ENCODE assay signal across 33 cellular contexts in the genomic region with DNA sequence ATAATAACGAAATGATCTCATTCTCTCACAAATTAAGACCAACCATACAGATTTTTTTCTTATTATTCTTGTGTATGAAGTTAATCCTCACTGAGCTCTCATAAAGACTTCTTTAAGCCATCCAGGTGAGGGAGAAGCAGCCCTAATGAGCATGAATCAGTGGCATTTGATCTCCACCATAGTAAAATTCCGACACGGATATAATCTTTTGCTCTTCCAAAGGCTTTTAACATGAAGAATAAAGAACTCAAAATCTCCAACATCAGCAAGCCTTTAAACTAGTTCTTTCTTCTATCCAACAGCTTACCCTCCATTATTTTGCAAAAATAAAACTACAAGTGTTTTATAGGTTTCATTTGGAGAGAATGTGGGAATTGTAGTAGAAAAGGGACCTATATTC.
A peak's percentile ranks its signal among the peaks of the same experiment; 100 is the strongest.
DNase-seq lines count a peak whose midpoint lies in the region; ATAC-seq and TF ChIP-seq lines count a peak whose summit lies in the region.
"Had no signal": no experiment of that assay in that cellular context is flagged by ENCODE, and none has a peak within 500 bp of the region (broad histone marks: within the 10 kb centered on the region; RNA-seq: fewer than 3 reads in every experiment).

No MANE protein-coding gene starts in this region.

- H3K9me3 ChIP-seq in HAP-1: no peaks in the 10 kb centered on the region
- H3K9me3 ChIP-seq: A549; BE2C; BLaER1; BLaER1 treated with 17β-estradiol and CSF1 and Interleukin-3, amounts not matched to agents 10 nM and 100 nM; Caco-2 had no signal

- H3K27me3 Mint-ChIP-seq in GM23338 (ENCODE audit: insufficient read depth, low read depth, poor library complexity): peaks cover 8% of the 10 kb centered on the region
- H3K27me3 Mint-ChIP-seq in nephron progenitor cell (ENCODE audit: low read depth, poor library complexity): peaks cover 3% of the 10 kb centered on the region
- H3K27me3 Mint-ChIP-seq: B cell; CD4-positive, alpha-beta memory T cell; CD4-positive, alpha-beta T cell; CD4-positive, CD25-positive, alpha-beta regulatory T cell; CD8-positive, alpha-beta memory T cell had no signal

- H3K79me2 ChIP-seq in GM23338 (replicated peaks; ENCODE audit: insufficient read depth): no peaks in the 10 kb centered on the region

- H3K4me3 ChIP-seq in GM23338 (no peak overlapping the region), HAP-1 (no peak overlapping the region)
- H3K4me3 ChIP-seq: A549; BLaER1; BLaER1 treated with 17β-estradiol and CSF1 and Interleukin-3, amounts not matched to agents 10 nM and 100 nM had no signal

- H3K27me3 ChIP-seq in GM23338 (ENCODE audit: insufficient read depth): no peaks in the 10 kb centered on the region
- no peaks in the 10 kb centered on the region for H3K27me3 ChIP-seq in HAP-1 (ENCODE audit: low read depth)
- H3K27me3 ChIP-seq: BE2C; BLaER1; BLaER1 treated with 17β-estradiol and CSF1 and Interleukin-3, amounts not matched to agents 10 nM and 100 nM had no signal

- no peak for DNase-seq in GM23338 (ENCODE audit: low spot score)
- peak; percentile 36 to 93 for DNase-seq in HAP-1 (ENCODE audit: low spot score in 2 of 2)
- DNase-seq in nephron progenitor cell: no peak
- DNase-seq in NCI-H1694 (lab: John Stamatoyannopoulos, UW): no peak
- no peak for DNase-seq in HuH-7 (ENCODE audit: low spot score)
- no peak for DNase-seq in mesenteric fat pad (ENCODE audit: low spot score)
- DNase-seq: 8988T; ACHN; AML-193; BE2C; C1 segment of cervical spinal cord; Caco-2; Calu3; CD4-positive, alpha-beta memory T cell; CD4-positive, alpha-beta T cell; CD4-positive, CD25-positive, alpha-beta regulatory T cell; CD8-positive, alpha-beta memory T cell; CD8-positive, alpha-beta T cell; COR-L47; DMS 273 treated with DMSO at 0.1 percent for 48 hours; DMS153; DMS53; DMS79; DMS79 treated with DMSO at 0.1 percent for 48 hours; DND-41; EL had no signal

- H3K9me2 ChIP-seq in GM23338 (ENCODE audit: insufficient read depth): no peaks in the 10 kb centered on the region

- H3K27ac Mint-ChIP-seq in GM23338: no peak overlapping the region
- H3K27ac Mint-ChIP-seq in nephron progenitor cell: peak overlapping the region; percentile 15
- H3K27ac Mint-ChIP-seq: B cell; CD4-positive, alpha-beta memory T cell; CD4-positive, alpha-beta T cell; CD8-positive, alpha-beta memory T cell; CD8-positive, alpha-beta T cell had no signal

- no peak overlapping the region for H3K27ac ChIP-seq in GM23338 (ENCODE audit: low read depth)
- H3K27ac ChIP-seq: 22Rv1; A549; BLaER1; BLaER1 treated with 17β-estradiol and CSF1 and Interleukin-3, amounts not matched to agents 10 nM and 100 nM; C4-2B had no signal

- peaks cover 3% of the 10 kb centered on the region; the same call in 1 of the 3 replicates for H3K4me1 Mint-ChIP-seq in GM23338
- H3K4me1 Mint-ChIP-seq in nephron progenitor cell: peaks cover 13% of the 10 kb centered on the region
- H3K4me1 Mint-ChIP-seq: B cell; CD14-positive monocyte; CD4-positive, alpha-beta memory T cell; CD4-positive, CD25-positive, alpha-beta regulatory T cell; CD8-positive, alpha-beta memory T cell had no signal

- no peaks in the 10 kb centered on the region for H3K4me1 ChIP-seq in GM23338 (ENCODE audit: insufficient read depth)
- peaks cover 14% of the 10 kb centered on the region for H3K4me1 ChIP-seq in HAP-1
- H3K4me1 ChIP-seq: A549; BE2C; BLaER1; BLaER1 treated with 17β-estradiol and CSF1 and Interleukin-3, amounts not matched to agents 10 nM and 100 nM; Caco-2 had no signal

- H3F3A ChIP-seq in GM23338 (replicated peaks; ENCODE audit: low read depth): no peaks in the 10 kb centered on the region

- H3K36me3 ChIP-seq in GM23338 (ENCODE audit: insufficient read depth) (no peaks in the 10 kb centered on the region), HAP-1 (replicated peaks) (no peaks in the 10 kb centered on the region)
- H3K36me3 ChIP-seq: BE2C; BLaER1; BLaER1 treated with 17β-estradiol and CSF1 and Interleukin-3, amounts not matched to agents 10 nM and 100 nM had no signal

- no peak overlapping the region for H3K4me2 ChIP-seq in GM23338
- H3K4me2 ChIP-seq: A549; BLaER1; BLaER1 treated with 17β-estradiol and CSF1 and Interleukin-3, amounts not matched to agents 10 nM and 100 nM had no signal

- H3K9me3 Mint-ChIP-seq in GM23338: peaks cover 18% of the 10 kb centered on the region
- H3K9me3 Mint-ChIP-seq in nephron progenitor cell: peaks cover under 1% of the 10 kb centered on the region

- no peaks in the 10 kb centered on the region for H4K20me1 ChIP-seq in GM23338 (replicated peaks; ENCODE audit: insufficient read depth)
- H4K20me1 ChIP-seq: BLaER1; BLaER1 treated with 17β-estradiol and CSF1 and Interleukin-3, amounts not matched to agents 10 nM and 100 nM had no signal

- 0 out of 2 replicates have a peak overlapping the region, but pooled peaks have one; percentile 6 for H2AFZ ChIP-seq in GM23338

- H3K36me3 Mint-ChIP-seq in GM23338 (ENCODE audit: low read depth): peaks cover 23% of the 10 kb centered on the region
- no peaks in the 10 kb centered on the region for H3K36me3 Mint-ChIP-seq in nephron progenitor cell (ENCODE audit: low read depth)
- H3K36me3 Mint-ChIP-seq: CD14-positive monocyte; CD4-positive, alpha-beta memory T cell; CD4-positive, CD25-positive, alpha-beta regulatory T cell; CD8-positive, alpha-beta memory T cell; CD8-positive, alpha-beta T cell had no signal

- TF ChIP-seq CTCF in GM23338 (conservative IDR thresholded peaks at IDR 0.05; ENCODE audit: low read depth in 2 of 2) (no peak), nephron progenitor cell (IDR thresholded peaks at IDR 0.05) (no peak)

- H3K4me3 Mint-ChIP-seq in GM23338 (no peak overlapping the region), nephron progenitor cell (no peak overlapping the region)
- H3K4me3 Mint-ChIP-seq: B cell; CD14-positive monocyte; CD4-positive, alpha-beta memory T cell; CD4-positive, alpha-beta T cell; CD4-positive, CD25-positive, alpha-beta regulatory T cell; CD8-positive, alpha-beta memory T cell; CD8-positive, alpha-beta T cell had no signal

- ATAC-seq in GM23338: no peak
- ATAC-seq: A549; CD8-positive, alpha-beta T cell had no signal

- in situ Hi-C loops in HAP-1 (cut with MboI; ENCODE audit: low sequenced_read_pairs): no loop called here

TF ChIP-seq in GM23338, 12 proteins besides CTCF, POLR2A, EP300 and RAD21 (continues in another document):
- no peak for TF ChIP-seq ZNF331 (CRISPR knock-in tag; IDR thresholded peaks at IDR 0.05; ENCODE audit: low read depth)
- TF ChIP-seq, protein P1, sequence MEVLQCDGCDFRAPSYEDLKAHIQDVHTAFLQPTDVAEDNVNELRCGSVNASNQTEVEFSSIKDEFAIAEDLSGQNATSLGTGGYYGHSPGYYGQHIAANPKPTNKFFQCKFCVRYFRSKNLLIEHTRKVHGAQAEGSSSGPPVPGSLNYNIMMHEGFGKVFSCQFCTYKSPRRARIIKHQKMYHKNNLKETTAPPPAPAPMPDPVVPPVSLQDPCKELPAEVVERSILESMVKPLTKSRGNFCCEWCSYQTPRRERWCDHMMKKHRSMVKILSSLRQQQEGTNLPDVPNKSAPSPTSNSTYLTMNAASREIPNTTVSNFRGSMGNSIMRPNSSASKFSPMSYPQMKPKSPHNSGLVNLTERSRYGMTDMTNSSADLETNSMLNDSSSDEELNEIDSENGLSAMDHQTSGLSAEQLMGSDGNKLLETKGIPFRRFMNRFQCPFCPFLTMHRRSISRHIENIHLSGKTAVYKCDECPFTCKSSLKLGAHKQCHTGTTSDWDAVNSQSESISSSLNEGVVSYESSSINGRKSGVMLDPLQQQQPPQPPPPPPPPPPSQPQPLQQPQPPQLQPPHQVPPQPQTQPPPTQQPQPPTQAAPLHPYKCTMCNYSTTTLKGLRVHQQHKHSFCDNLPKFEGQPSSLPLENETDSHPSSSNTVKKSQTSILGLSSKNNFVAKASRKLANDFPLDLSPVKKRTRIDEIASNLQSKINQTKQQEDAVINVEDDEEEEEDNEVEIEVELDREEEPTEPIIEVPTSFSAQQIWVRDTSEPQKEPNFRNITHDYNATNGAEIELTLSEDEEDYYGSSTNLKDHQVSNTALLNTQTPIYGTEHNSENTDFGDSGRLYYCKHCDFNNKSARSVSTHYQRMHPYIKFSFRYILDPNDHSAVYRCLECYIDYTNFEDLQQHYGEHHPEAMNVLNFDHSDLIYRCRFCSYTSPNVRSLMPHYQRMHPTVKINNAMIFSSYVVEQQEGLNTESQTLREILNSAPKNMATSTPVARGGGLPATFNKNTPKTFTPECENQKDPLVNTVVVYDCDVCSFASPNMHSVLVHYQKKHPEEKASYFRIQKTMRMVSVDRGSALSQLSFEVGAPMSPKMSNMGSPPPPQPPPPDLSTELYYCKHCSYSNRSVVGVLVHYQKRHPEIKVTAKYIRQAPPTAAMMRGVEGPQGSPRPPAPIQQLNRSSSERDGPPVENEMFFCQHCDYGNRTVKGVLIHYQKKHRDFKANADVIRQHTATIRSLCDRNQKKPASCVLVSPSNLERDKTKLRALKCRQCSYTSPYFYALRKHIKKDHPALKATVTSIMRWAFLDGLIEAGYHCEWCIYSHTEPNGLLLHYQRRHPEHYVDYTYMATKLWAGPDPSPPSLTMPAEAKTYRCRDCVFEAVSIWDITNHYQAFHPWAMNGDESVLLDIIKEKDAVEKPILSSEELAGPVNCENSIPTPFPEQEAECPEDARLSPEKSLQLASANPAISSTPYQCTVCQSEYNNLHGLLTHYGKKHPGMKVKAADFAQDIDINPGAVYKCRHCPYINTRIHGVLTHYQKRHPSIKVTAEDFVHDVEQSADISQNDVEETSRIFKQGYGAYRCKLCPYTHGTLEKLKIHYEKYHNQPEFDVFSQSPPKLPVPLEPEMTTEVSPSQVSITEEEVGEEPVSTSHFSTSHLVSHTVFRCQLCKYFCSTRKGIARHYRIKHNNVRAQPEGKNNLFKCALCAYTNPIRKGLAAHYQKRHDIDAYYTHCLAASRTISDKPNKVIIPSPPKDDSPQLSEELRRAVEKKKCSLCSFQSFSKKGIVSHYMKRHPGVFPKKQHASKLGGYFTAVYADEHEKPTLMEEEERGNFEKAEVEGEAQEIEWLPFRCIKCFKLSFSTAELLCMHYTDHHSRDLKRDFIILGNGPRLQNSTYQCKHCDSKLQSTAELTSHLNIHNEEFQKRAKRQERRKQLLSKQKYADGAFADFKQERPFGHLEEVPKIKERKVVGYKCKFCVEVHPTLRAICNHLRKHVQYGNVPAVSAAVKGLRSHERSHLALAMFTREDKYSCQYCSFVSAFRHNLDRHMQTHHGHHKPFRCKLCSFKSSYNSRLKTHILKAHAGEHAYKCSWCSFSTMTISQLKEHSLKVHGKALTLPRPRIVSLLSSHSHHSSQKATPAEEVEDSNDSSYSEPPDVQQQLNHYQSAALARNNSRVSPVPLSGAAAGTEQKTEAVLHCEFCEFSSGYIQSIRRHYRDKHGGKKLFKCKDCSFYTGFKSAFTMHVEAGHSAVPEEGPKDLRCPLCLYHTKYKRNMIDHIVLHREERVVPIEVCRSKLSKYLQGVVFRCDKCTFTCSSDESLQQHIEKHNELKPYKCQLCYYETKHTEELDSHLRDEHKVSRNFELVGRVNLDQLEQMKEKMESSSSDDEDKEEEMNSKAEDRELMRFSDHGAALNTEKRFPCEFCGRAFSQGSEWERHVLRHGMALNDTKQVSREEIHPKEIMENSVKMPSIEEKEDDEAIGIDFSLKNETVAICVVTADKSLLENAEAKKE (CRISPR knock-in tag; IDR thresholded peaks at IDR 0.05): no peak
- TF ChIP-seq JUNB (IDR thresholded peaks at IDR 0.05; ENCODE audit: unreplicated experiment): no peak
- TF ChIP-seq NANOG (IDR thresholded peaks at IDR 0.05; ENCODE audit: borderline replicate concordance): no peak

Comparison
In these comparisons a context has a peak if more than half of its experiments do, and no peak if none do; other contexts are left out.
1. DNase-seq: peak in HAP-1 (2 of 2); none in GM23338 (single experiment), nephron progenitor cell (single experiment), NCI-H1694 (single experiment), HuH-7 (single experiment) and mesenteric fat pad (single experiment).